In genomic region chr2:63982335-63982734, GRCh38 we compare ENCODE assay signal across 19 cellular contexts. TPM values are rescaled to one million over a fixed set of nuclear protein-coding genes. Genes with fewer than 3 reads are reported as not detected.
DNase-seq lines count a peak whose midpoint lies in the region; ATAC-seq and TF ChIP-seq lines count a peak whose summit lies in the region.
"Had no signal": no experiment of that assay in that cellular context is flagged by ENCODE, and none has a peak within 500 bp of the region (broad histone marks: within the 10 kb centered on the region; RNA-seq: fewer than 3 reads in every experiment).

No MANE protein-coding gene starts in this region.

- no peaks in the 10 kb centered on the region for H3K9me2 ChIP-seq in PC-3 (replicated peaks; ENCODE audit: low read length)

- no peak for DNase-seq in PC-3
- DNase-seq in progenitor cell of endocrine pancreas (ENCODE audit: low spot score, unreplicated experiment) = no peak
- DNase-seq in HEK293T (ENCODE audit: extremely low spot score) = no peak
- DNase-seq in dorsolateral prefrontal cortex = no peak
- DNase-seq: AML-193; CD8-positive, alpha-beta memory T cell; COR-L47; DMS 273 treated with DMSO at 0.1 percent for 48 hours; DND-41; EL; GOT3; H9; KBM-7 had no signal

- ATAC-seq in PC-3 = no peak
- ATAC-seq: GM12878 had no signal

- no peaks in the 10 kb centered on the region for H3K27me3 ChIP-seq in PC-3 (ENCODE audit: low read length)
- H3K27me3 ChIP-seq in dorsolateral prefrontal cortex = no peaks in the 10 kb centered on the region

- H3K27ac Mint-ChIP-seq in progenitor cell of endocrine pancreas = peak overlapping the region; percentile 72
- H3K27ac Mint-ChIP-seq: CD14-positive monocyte, H9, IgD-negative memory B cell had no signal

- peak overlapping the region; percentile 29 for H3K4me2 ChIP-seq in PC-3 (ENCODE audit: low read length)

- peaks cover 21% of the 10 kb centered on the region for H3K79me2 ChIP-seq in PC-3 (ENCODE audit: low read length)

- no peak overlapping the region for H2AFZ ChIP-seq in PC-3 (ENCODE audit: low read length)

- 0 out of 2 replicates have a peak, but pooled peaks cover 3% of the 10 kb centered on the region for H4K20me1 ChIP-seq in PC-3 (ENCODE audit: low read length)

- H3K27ac ChIP-seq in 22Rv1 (peak overlapping the region; percentile 35), C4-2B (peak overlapping the region; percentile 79; the same call in 1 of the 2 replicates), PC-3 (ENCODE audit: low read length) (peak overlapping the region; percentile 0; the same call in 1 of the 2 replicates), dorsolateral prefrontal cortex (no peak overlapping the region)
- H3K27ac ChIP-seq: HL-60 had no signal

- no peaks in the 10 kb centered on the region for H3F3A ChIP-seq in PC-3 (ENCODE audit: low read length, unreplicated experiment)

- POLR2A ChIA-PET in PC-3 (lab: Charles Lee; ENCODE audit: unreplicated experiment) (no interaction called here), HEK293T (lab: Yijun Ruan, JAX) (no interaction called here)

- peaks cover 12% of the 10 kb centered on the region for H3K36me3 Mint-ChIP-seq in progenitor cell of endocrine pancreas (ENCODE audit: insufficient read depth)

- no peaks in the 10 kb centered on the region for H3K9me3 Mint-ChIP-seq in progenitor cell of endocrine pancreas (ENCODE audit: low read depth)
- H3K9me3 Mint-ChIP-seq: CD14-positive monocyte; CD8-positive, alpha-beta memory T cell; H9; IgD-negative memory B cell had no signal

- H3K9me3 ChIP-seq in PC-3 (ENCODE audit: low read length) = no peaks in the 10 kb centered on the region

- H3K4me3 Mint-ChIP-seq in progenitor cell of endocrine pancreas (ENCODE audit: low read depth) = peak overlapping the region; percentile 10
- H3K4me3 Mint-ChIP-seq: CD14-positive monocyte; CD8-positive, alpha-beta memory T cell; H9; IgD-negative memory B cell had no signal

- peaks cover 27% of the 10 kb centered on the region for H3K4me1 Mint-ChIP-seq in progenitor cell of endocrine pancreas (ENCODE audit: low read depth)
- H3K4me1 Mint-ChIP-seq: H9 had no signal

- CTCF ChIA-PET in PC-3 (lab: Charles Lee) (no interaction called here), HEK293T (lab: Yijun Ruan, JAX) (interaction anchor here (0.6 kb wide), 1 partner anchor 1150 kb away, joined by 3 read pairs; no protein-coding TSS in a partner anchor)

- TF ChIP-seq CTCF in 22Rv1 (IDR thresholded peaks at IDR 0.05) (no peak), C4-2B (conservative IDR thresholded peaks at IDR 0.05) (no peak), PC-3 (conservative IDR thresholded peaks at IDR 0.05; ENCODE audit: low read depth, low read length) (no peak), progenitor cell of endocrine pancreas (IDR thresholded peaks at IDR 0.05; ENCODE audit: unreplicated experiment) (no peak), dorsolateral prefrontal cortex (IDR thresholded peaks at IDR 0.05 in 54 of 56, conservative IDR thresholded peaks at IDR 0.05 in 2 of 56; ENCODE audit: low read depth in 1 of 56, partially characterized antibody in 56 of 56) (no peak)

- peaks cover 12% of the 10 kb centered on the region; the same call in 1 of the 2 replicates for H3K36me3 ChIP-seq in PC-3 (ENCODE audit: low read depth, low read length)

- H3K4me3 ChIP-seq in PC-3 (ENCODE audit: low read length) (no peak overlapping the region), dorsolateral prefrontal cortex (no peak overlapping the region)
- H3K4me3 ChIP-seq: GM12878 had no signal

- intact Hi-C loops in PC-3 (cut with micrococcal nuclease) (loop anchor here (5.0 kb wide), 1 partner anchor 35 kb away; the partner anchor contains the start of gene VPS54), dorsolateral prefrontal cortex (cut with DNase I) (no loop called here)

- H3K4me1 ChIP-seq in PC-3 (ENCODE audit: insufficient read depth, low read length) = peaks cover 35% of the 10 kb centered on the region

- BruUV-seq in PC-3 (replicated peaks; lab: Mats Ljungman, UMichigan) = no TSS peak

- no peak overlapping the region for H3K9ac ChIP-seq in PC-3 (ENCODE audit: low read length)

- no peaks in the 10 kb centered on the region for H3K27me3 Mint-ChIP-seq in progenitor cell of endocrine pancreas
- H3K27me3 Mint-ChIP-seq: CD8-positive, alpha-beta memory T cell; IgD-negative memory B cell had no signal

TF ChIP-seq in HEK293T, 16 proteins besides CTCF, POLR2A, EP300 and RAD21:
- TF ChIP-seq SP1 (IDR thresholded peaks at IDR 0.05) (no peak), BHLHE40 (IDR thresholded peaks at IDR 0.05; ENCODE audit: borderline replicate concordance) (no peak), L3MBTL2 (conservative IDR thresholded peaks at IDR 0.05) (no peak), ZNF384 (IDR thresholded peaks at IDR 0.05) (no peak), ELF4 (IDR thresholded peaks at IDR 0.05) (no peak), CTBP1 (IDR thresholded peaks at IDR 0.05; ENCODE audit: borderline replicate concordance) (no peak), FOXK2 (IDR thresholded peaks at IDR 0.05) (no peak), LEF1 (IDR thresholded peaks at IDR 0.05; ENCODE audit: borderline replicate concordance) (no peak), SUZ12 (IDR thresholded peaks at IDR 0.05) (no peak), HDGF (IDR thresholded peaks at IDR 0.05; ENCODE audit: borderline replicate concordance) (no peak), ARNT (IDR thresholded peaks at IDR 0.05) (no peak), NFRKB (IDR thresholded peaks at IDR 0.05) (no peak), TARDBP (IDR thresholded peaks at IDR 0.05) (no peak), FOXM1 (IDR thresholded peaks at IDR 0.05; ENCODE audit: borderline replicate concordance) (no peak), FOXA1 (IDR thresholded peaks at IDR 0.05) (no peak)
- TF ChIP-seq, protein P1, sequence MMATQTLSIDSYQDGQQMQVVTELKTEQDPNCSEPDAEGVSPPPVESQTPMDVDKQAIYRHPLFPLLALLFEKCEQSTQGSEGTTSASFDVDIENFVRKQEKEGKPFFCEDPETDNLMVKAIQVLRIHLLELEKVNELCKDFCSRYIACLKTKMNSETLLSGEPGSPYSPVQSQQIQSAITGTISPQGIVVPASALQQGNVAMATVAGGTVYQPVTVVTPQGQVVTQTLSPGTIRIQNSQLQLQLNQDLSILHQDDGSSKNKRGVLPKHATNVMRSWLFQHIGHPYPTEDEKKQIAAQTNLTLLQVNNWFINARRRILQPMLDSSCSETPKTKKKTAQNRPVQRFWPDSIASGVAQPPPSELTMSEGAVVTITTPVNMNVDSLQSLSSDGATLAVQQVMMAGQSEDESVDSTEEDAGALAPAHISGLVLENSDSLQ (IDR thresholded peaks at IDR 0.05) = no peak

RNA-seq across cellular contexts. Expression of gene VPS54, which starts 36.9 kb away (rescaled TPM):
- 17.9 and 18.6 TPM in 2 replicates for total RNA-seq in PC-3 (2014; rRNA removed)
- total RNA-seq in progenitor cell of endocrine pancreas = 28.2 and 29.7 TPM in 2 replicates
- total RNA-seq in dorsolateral prefrontal cortex = 10 to 100 TPM; 11.8 to 23.3 (median 17.3) TPM

Comparison
In these comparisons a context has a peak if more than half of its experiments do, and no peak if none do; other contexts are left out.
1. H3K27ac ChIP-seq: peak in 22Rv1 (single experiment), C4-2B (single experiment) and PC-3 (single experiment); none in dorsolateral prefrontal cortex (0 of 59).